In the genomic region with DNA sequence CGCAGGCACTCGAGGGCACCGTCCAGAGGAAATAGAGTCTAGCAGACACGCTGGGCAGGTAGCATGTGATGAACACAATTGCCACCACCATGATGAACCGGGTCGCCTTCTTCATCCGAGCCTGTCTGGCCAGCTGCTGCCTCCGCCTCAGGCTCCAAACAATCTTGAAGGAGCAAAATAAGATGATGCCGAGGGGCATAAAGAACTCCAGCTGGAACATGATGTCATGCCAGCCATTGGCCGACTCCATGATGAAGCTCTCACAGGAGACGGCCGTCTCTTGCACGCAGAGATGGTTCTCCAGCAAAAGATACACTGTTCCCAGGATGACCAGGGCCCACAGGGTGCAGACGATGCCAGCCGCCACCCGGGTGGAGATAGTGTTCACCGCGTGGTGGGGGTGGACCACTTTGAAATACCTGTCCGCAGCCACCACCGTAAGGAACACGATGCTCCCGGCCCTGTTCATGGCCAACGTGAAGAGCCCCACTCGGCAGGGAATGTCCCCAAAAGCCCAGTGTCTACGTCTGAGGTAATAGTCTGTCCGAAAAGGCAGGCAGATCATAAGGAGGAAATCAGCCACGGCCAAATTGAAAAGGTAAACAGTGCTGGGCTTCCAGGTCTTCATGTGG, we compare ENCODE assay signal across 1 cellular context.
TF ChIP-seq lines count a peak whose summit lies in the region.

No MANE protein-coding gene starts in this region.

TF ChIP-seq in HepG2, 621 proteins besides CTCF, POLR2A, EP300 and RAD21 (continues in another document):
- TF ChIP-seq FOXC1 (CRISPR knock-in tag; IDR thresholded peaks at IDR 0.05; ENCODE audit: borderline replicate concordance), result 0 out of 2 replicates have a peak, but pooled peaks have one; percentile 28
- peak; percentile 74 for TF ChIP-seq ZBTB38 (CRISPR knock-in tag; IDR thresholded peaks at IDR 0.05)
- TF ChIP-seq ZNF30 (CRISPR knock-in tag; IDR thresholded peaks at IDR 0.05), result 0 out of 2 replicates have a peak, but pooled peaks have one; percentile 41
- TF ChIP-seq, protein P1, sequence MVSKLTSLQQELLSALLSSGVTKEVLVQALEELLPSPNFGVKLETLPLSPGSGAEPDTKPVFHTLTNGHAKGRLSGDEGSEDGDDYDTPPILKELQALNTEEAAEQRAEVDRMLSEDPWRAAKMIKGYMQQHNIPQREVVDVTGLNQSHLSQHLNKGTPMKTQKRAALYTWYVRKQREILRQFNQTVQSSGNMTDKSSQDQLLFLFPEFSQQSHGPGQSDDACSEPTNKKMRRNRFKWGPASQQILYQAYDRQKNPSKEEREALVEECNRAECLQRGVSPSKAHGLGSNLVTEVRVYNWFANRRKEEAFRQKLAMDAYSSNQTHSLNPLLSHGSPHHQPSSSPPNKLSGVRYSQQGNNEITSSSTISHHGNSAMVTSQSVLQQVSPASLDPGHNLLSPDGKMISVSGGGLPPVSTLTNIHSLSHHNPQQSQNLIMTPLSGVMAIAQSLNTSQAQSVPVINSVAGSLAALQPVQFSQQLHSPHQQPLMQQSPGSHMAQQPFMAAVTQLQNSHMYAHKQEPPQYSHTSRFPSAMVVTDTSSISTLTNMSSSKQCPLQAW (CRISPR knock-in tag; IDR thresholded peaks at IDR 0.05), result peak; percentile 46; the same call in 1 of the 2 replicates
- 0 out of 2 replicates have a peak, but pooled peaks have one; percentile 18 for TF ChIP-seq ZNF598 (CRISPR knock-in tag; IDR thresholded peaks at IDR 0.05; ENCODE audit: borderline replicate concordance)
- no peak for TF ChIP-seq ZNF263 (CRISPR knock-in tag; IDR thresholded peaks at IDR 0.05)
- TF ChIP-seq, protein P2, sequence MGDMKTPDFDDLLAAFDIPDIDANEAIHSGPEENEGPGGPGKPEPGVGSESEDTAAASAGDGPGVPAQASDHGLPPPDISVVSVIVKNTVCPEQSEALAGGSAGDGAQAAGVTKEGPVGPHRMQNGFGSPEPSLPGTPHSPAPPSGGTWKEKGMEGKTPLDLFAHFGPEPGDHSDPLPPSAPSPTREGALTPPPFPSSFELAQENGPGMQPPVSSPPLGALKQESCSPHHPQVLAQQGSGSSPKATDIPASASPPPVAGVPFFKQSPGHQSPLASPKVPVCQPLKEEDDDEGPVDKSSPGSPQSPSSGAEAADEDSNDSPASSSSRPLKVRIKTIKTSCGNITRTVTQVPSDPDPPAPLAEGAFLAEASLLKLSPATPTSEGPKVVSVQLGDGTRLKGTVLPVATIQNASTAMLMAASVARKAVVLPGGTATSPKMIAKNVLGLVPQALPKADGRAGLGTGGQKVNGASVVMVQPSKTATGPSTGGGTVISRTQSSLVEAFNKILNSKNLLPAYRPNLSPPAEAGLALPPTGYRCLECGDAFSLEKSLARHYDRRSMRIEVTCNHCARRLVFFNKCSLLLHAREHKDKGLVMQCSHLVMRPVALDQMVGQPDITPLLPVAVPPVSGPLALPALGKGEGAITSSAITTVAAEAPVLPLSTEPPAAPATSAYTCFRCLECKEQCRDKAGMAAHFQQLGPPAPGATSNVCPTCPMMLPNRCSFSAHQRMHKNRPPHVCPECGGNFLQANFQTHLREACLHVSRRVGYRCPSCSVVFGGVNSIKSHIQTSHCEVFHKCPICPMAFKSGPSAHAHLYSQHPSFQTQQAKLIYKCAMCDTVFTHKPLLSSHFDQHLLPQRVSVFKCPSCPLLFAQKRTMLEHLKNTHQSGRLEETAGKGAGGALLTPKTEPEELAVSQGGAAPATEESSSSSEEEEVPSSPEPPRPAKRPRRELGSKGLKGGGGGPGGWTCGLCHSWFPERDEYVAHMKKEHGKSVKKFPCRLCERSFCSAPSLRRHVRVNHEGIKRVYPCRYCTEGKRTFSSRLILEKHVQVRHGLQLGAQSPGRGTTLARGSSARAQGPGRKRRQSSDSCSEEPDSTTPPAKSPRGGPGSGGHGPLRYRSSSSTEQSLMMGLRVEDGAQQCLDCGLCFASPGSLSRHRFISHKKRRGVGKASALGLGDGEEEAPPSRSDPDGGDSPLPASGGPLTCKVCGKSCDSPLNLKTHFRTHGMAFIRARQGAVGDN (CRISPR knock-in tag; IDR thresholded peaks at IDR 0.05), result peak; percentile 64; the same call in 1 of the 2 replicates
- TF ChIP-seq, protein P3, sequence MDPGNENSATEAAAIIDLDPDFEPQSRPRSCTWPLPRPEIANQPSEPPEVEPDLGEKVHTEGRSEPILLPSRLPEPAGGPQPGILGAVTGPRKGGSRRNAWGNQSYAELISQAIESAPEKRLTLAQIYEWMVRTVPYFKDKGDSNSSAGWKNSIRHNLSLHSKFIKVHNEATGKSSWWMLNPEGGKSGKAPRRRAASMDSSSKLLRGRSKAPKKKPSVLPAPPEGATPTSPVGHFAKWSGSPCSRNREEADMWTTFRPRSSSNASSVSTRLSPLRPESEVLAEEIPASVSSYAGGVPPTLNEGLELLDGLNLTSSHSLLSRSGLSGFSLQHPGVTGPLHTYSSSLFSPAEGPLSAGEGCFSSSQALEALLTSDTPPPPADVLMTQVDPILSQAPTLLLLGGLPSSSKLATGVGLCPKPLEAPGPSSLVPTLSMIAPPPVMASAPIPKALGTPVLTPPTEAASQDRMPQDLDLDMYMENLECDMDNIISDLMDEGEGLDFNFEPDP (CRISPR knock-in tag; conservative IDR thresholded peaks at IDR 0.05), result 0 out of 2 replicates have a peak, but pooled peaks have one; percentile 80
- TF ChIP-seq, protein P4, sequence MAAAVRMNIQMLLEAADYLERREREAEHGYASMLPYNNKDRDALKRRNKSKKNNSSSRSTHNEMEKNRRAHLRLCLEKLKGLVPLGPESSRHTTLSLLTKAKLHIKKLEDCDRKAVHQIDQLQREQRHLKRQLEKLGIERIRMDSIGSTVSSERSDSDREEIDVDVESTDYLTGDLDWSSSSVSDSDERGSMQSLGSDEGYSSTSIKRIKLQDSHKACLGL (CRISPR knock-in tag; IDR thresholded peaks at IDR 0.05), result 0 out of 2 replicates have a peak, but pooled peaks have one; percentile 21
- TF ChIP-seq HNRNPK (IDR thresholded peaks at IDR 0.05; ENCODE audit: low read depth, low read length, poor library complexity, severe bottlenecking), result no peak
- TF ChIP-seq, protein P5, sequence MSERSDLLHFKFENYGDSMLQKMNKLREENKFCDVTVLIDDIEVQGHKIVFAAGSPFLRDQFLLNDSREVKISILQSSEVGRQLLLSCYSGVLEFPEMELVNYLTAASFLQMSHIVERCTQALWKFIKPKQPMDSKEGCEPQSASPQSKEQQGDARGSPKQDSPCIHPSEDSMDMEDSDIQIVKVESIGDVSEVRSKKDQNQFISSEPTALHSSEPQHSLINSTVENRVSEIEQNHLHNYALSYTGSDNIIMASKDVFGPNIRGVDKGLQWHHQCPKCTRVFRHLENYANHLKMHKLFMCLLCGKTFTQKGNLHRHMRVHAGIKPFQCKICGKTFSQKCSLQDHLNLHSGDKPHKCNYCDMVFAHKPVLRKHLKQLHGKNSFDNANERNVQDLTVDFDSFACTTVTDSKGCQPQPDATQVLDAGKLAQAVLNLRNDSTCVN (CRISPR knock-in tag; IDR thresholded peaks at IDR 0.05; ENCODE audit: borderline replicate concordance), result no peak
- 0 out of 2 replicates have a peak, but pooled peaks have one; percentile 31 for TF ChIP-seq ZFP82 (CRISPR knock-in tag; IDR thresholded peaks at IDR 0.05; ENCODE audit: borderline replicate concordance)
- TF ChIP-seq ZSCAN25 (CRISPR knock-in tag; IDR thresholded peaks at IDR 0.05), result no peak
- peak; percentile 74; the same call in 1 of the 2 replicates for TF ChIP-seq ZBTB39 (CRISPR knock-in tag; IDR thresholded peaks at IDR 0.05)
- TF ChIP-seq, protein P6, sequence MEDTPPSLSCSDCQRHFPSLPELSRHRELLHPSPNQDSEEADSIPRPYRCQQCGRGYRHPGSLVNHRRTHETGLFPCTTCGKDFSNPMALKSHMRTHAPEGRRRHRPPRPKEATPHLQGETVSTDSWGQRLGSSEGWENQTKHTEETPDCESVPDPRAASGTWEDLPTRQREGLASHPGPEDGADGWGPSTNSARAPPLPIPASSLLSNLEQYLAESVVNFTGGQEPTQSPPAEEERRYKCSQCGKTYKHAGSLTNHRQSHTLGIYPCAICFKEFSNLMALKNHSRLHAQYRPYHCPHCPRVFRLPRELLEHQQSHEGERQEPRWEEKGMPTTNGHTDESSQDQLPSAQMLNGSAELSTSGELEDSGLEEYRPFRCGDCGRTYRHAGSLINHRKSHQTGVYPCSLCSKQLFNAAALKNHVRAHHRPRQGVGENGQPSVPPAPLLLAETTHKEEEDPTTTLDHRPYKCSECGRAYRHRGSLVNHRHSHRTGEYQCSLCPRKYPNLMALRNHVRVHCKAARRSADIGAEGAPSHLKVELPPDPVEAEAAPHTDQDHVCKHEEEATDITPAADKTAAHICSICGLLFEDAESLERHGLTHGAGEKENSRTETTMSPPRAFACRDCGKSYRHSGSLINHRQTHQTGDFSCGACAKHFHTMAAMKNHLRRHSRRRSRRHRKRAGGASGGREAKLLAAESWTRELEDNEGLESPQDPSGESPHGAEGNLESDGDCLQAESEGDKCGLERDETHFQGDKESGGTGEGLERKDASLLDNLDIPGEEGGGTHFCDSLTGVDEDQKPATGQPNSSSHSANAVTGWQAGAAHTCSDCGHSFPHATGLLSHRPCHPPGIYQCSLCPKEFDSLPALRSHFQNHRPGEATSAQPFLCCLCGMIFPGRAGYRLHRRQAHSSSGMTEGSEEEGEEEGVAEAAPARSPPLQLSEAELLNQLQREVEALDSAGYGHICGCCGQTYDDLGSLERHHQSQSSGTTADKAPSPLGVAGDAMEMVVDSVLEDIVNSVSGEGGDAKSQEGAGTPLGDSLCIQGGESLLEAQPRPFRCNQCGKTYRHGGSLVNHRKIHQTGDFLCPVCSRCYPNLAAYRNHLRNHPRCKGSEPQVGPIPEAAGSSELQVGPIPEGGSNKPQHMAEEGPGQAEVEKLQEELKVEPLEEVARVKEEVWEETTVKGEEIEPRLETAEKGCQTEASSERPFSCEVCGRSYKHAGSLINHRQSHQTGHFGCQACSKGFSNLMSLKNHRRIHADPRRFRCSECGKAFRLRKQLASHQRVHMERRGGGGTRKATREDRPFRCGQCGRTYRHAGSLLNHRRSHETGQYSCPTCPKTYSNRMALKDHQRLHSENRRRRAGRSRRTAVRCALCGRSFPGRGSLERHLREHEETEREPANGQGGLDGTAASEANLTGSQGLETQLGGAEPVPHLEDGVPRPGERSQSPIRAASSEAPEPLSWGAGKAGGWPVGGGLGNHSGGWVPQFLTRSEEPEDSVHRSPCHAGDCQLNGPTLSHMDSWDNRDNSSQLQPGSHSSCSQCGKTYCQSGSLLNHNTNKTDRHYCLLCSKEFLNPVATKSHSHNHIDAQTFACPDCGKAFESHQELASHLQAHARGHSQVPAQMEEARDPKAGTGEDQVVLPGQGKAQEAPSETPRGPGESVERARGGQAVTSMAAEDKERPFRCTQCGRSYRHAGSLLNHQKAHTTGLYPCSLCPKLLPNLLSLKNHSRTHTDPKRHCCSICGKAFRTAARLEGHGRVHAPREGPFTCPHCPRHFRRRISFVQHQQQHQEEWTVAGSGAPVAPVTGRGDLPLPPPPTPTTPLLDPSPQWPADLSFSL (CRISPR knock-in tag; IDR thresholded peaks at IDR 0.05), result no peak
- 0 out of 2 replicates have a peak, but pooled peaks have one; percentile 46 for TF ChIP-seq ZBTB33 (CRISPR knock-in tag; IDR thresholded peaks at IDR 0.05)
- no peak for TF ChIP-seq SNAPC5 (CRISPR knock-in tag; IDR thresholded peaks at IDR 0.05; ENCODE audit: borderline replicate concordance)
- 0 out of 2 replicates have a peak, but pooled peaks have one; percentile 12 for TF ChIP-seq BCL3 (CRISPR knock-in tag; IDR thresholded peaks at IDR 0.05)
- 0 out of 2 replicates have a peak, but pooled peaks have one; percentile 5 for TF ChIP-seq POGZ (CRISPR knock-in tag; IDR thresholded peaks at IDR 0.05)
- TF ChIP-seq LCORL (IDR thresholded peaks at IDR 0.05), result no peak
- 0 out of 2 replicates have a peak, but pooled peaks have one; percentile 46 for TF ChIP-seq LCORL (CRISPR knock-in tag; IDR thresholded peaks at IDR 0.05)
